31 cellular contexts compared by ENCODE assay signal in genomic region chr6:42424906-42425474, GRCh38. TPM values are rescaled to one million over a fixed set of nuclear protein-coding genes. Genes with fewer than 3 reads are reported as not detected.
DNase-seq lines count a peak whose midpoint lies in the region; ATAC-seq lines count a peak whose summit lies in the region.
"Had no signal": no experiment of that assay in that cellular context is flagged by ENCODE, and none has a peak within 500 bp of the region (broad histone marks: within the 10 kb centered on the region; RNA-seq: fewer than 3 reads in every experiment).

No MANE protein-coding gene starts in this region.

- CTCF ChIA-PET in CD4-positive, alpha-beta memory T cell (lab: Charles Lee; ENCODE audit: partially characterized antibody), result interaction anchor here (1.8 to 3.7 kb wide), 3 partner anchors 17 to 122 kb away, joined by 7 to 17 read pairs (median 15); no protein-coding TSS in a partner anchor

- H3K4me3 Mint-ChIP-seq in CD4-positive, CD25-positive, alpha-beta regulatory T cell, result peak overlapping the region in 2 of 4 donors; percentile 6 to 46
- H3K4me3 Mint-ChIP-seq in CD4-positive, alpha-beta memory T cell, result peak overlapping the region in 4 of 8 donors; percentile 0 to 40 (median 12)
- peak overlapping the region; percentile 16 for H3K4me3 Mint-ChIP-seq in activated T-helper 17 cell treated with anti-CD3 and anti-CD28 coated beads, Interleukin-2, amount 50 U/mL, for 72 hours
- H3K4me3 Mint-ChIP-seq: activated CD4-positive, alpha-beta T cell treated with anti-CD3 and anti-CD28 coated beads, Interleukin-2, amount 10 ng/mL, durations not matched to agents 7 days and 5 days; CD8-positive, alpha-beta T cell; WTC11 had no signal

- no peaks in the 10 kb centered on the region for H3K27me3 ChIP-seq in CD4-positive, CD25-positive, alpha-beta regulatory T cell (ENCODE audit: control insufficient read depth, insufficient read depth, low read length)
- H3K27me3 ChIP-seq in CD4-positive, alpha-beta memory T cell (ENCODE audit: insufficient read depth, low read length), result no peaks in the 10 kb centered on the region
- H3K27me3 ChIP-seq: heart left ventricle, MG63, SJCRH30, testis had no signal

- no peak for DNase-seq in CD4-positive, CD25-positive, alpha-beta regulatory T cell
- no peak for DNase-seq in CD4-positive, alpha-beta memory T cell
- no peak for DNase-seq in left colon
- no peak for DNase-seq in AG08396 (ENCODE audit: low spot score)
- DNase-seq in NCI-H128 (lab: John Stamatoyannopoulos, UW; ENCODE audit: unreplicated experiment), result no peak
- no peak for DNase-seq in kidney glomerular epithelial cell (lab: John Stamatoyannopoulos, UW)
- DNase-seq: activated CD4-positive, alpha-beta T cell treated with anti-CD3 and anti-CD28 coated beads, Interleukin-2, amount 10 ng/mL, durations not matched to agents 7 days and 5 days; activated naive CD4-positive, alpha-beta T cell treated with anti-CD3 and anti-CD28 coated beads, Interleukin-2, amount 50 U/mL, for 16 hours; amygdala; DMS 273 treated with DMSO at 0.1 percent for 48 hours; effector CD8-positive, alpha-beta T cell; heart left ventricle; KG1; kidney; lower lobe of right lung; MG63; NCI-H1105; NCI-H187 treated with DMSO at 0.1 percent for 48 hours; NCI-H2171; NCI-H82; SJCRH30; stimulated activated naive CD8-positive, alpha-beta T cell treated with anti-CD3 and anti-CD28 coated beads, Interleukin-15, Interleukin-2, amounts not matched to agents 100 U/mL and 50 U/mL, for 24 hours; SW 1271; T1000; testis had no signal

- H3K36me3 Mint-ChIP-seq in CD4-positive, CD25-positive, alpha-beta regulatory T cell, result peaks cover 12% of the 10 kb centered on the region
- peaks cover 6 to 8% of the 10 kb centered on the region in 2 donors for H3K36me3 Mint-ChIP-seq in CD4-positive, alpha-beta memory T cell
- H3K36me3 Mint-ChIP-seq in activated T-helper 17 cell treated with anti-CD3 and anti-CD28 coated beads, Interleukin-2, amount 50 U/mL, for 72 hours (ENCODE audit: low read depth), result peaks cover 14% of the 10 kb centered on the region

- ATAC-seq in CD4-positive, CD25-positive, alpha-beta regulatory T cell (ENCODE audit: low read depth in 2 of 2), result no peak
- peak; percentile 17 for ATAC-seq in activated T-helper 17 cell treated with anti-CD3 and anti-CD28 coated beads, Interleukin-2, amount 50 U/mL, for 72 hours (replicated peaks)
- ATAC-seq in left colon (peak; percentile 71), GM21529 (IDR thresholded peaks at IDR 0.05; ENCODE audit: unreplicated experiment) (no peak)
- ATAC-seq: CD8-positive, alpha-beta T cell; heart left ventricle; lower lobe of right lung; stimulated activated naive CD8-positive, alpha-beta T cell treated with anti-CD3 and anti-CD28 coated beads, Interleukin-15, Interleukin-2, amounts not matched to agents 100 U/mL and 50 U/mL, for 24 hours; WTC11 had no signal

- no peaks in the 10 kb centered on the region for H3K9me3 Mint-ChIP-seq in CD4-positive, CD25-positive, alpha-beta regulatory T cell
- no peaks in the 10 kb centered on the region for H3K9me3 Mint-ChIP-seq in CD4-positive, alpha-beta memory T cell
- H3K9me3 Mint-ChIP-seq in activated T-helper 17 cell treated with anti-CD3 and anti-CD28 coated beads, Interleukin-2, amount 50 U/mL, for 72 hours, result no peaks in the 10 kb centered on the region
- H3K9me3 Mint-ChIP-seq: activated CD4-positive, alpha-beta T cell treated with anti-CD3 and anti-CD28 coated beads, Interleukin-2, amount 10 ng/mL, durations not matched to agents 7 days and 5 days; activated T-helper 1 cell treated with anti-CD3 and anti-CD28 coated beads, Interleukin-12 subunit alpha, Interleukin-12 subunit beta, Interleukin-2, Interleukin-4 antibody, amounts not matched to agents 30 ng/mL and 10 ng/mL and 1 ng/mL, durations not matched to agents 14 hours and 24 hours and 36 hours; CD8-positive, alpha-beta T cell; WTC11 had no signal

- no peaks in the 10 kb centered on the region for H3K27me3 Mint-ChIP-seq in CD4-positive, CD25-positive, alpha-beta regulatory T cell
- no peaks in the 10 kb centered on the region for H3K27me3 Mint-ChIP-seq in CD4-positive, alpha-beta memory T cell
- H3K27me3 Mint-ChIP-seq in activated T-helper 17 cell treated with anti-CD3 and anti-CD28 coated beads, Interleukin-2, amount 50 U/mL, for 72 hours, result no peaks in the 10 kb centered on the region
- H3K27me3 Mint-ChIP-seq: activated CD4-positive, alpha-beta T cell treated with anti-CD3 and anti-CD28 coated beads, Interleukin-2, amount 10 ng/mL, durations not matched to agents 7 days and 5 days had no signal

- intact Hi-C loops in CD4-positive, alpha-beta memory T cell (cut with micrococcal nuclease), result loop anchor here (5.0 kb wide), 1 partner anchor 38 kb away; no protein-coding TSS in a partner anchor
- intact Hi-C loops in left colon (cut with DNase I, micrococcal nuclease), result no loop called here

- H3K27ac Mint-ChIP-seq in CD4-positive, CD25-positive, alpha-beta regulatory T cell, result peak overlapping the region in 2 of 3 donors; percentile 51 to 84
- H3K27ac Mint-ChIP-seq in CD4-positive, alpha-beta memory T cell, result peak overlapping the region in 4 of 7 donors; percentile 33 to 92 (median 60)
- no peak overlapping the region for H3K27ac Mint-ChIP-seq in activated T-helper 17 cell treated with anti-CD3 and anti-CD28 coated beads, Interleukin-2, amount 50 U/mL, for 72 hours
- H3K27ac Mint-ChIP-seq: activated CD4-positive, alpha-beta T cell treated with anti-CD3 and anti-CD28 coated beads, Interleukin-2, amount 10 ng/mL, durations not matched to agents 7 days and 5 days; CD8-positive, alpha-beta T cell had no signal

- no peaks in the 10 kb centered on the region for H3K9me3 ChIP-seq in CD4-positive, CD25-positive, alpha-beta regulatory T cell (ENCODE audit: control insufficient read depth in 2 of 2, low read length in 2 of 2)
- no peaks in the 10 kb centered on the region for H3K9me3 ChIP-seq in CD4-positive, alpha-beta memory T cell (ENCODE audit: control insufficient read depth in 1 of 2, low read length in 2 of 2)
- H3K9me3 ChIP-seq: heart left ventricle, lower lobe of right lung, MG63, SJCRH30, testis had no signal

- no peak overlapping the region for H3K27ac ChIP-seq in CD4-positive, CD25-positive, alpha-beta regulatory T cell (ENCODE audit: insufficient read depth, low read length, poor library complexity, severe bottlenecking)
- no peak overlapping the region for H3K27ac ChIP-seq in CD4-positive, alpha-beta memory T cell (ENCODE audit: low read depth, low read length)
- H3K27ac ChIP-seq: epithelial cell of prostate, heart left ventricle, lower lobe of right lung, SJCRH30, testis had no signal

- peaks cover 22 to 81% (median 57%) of the 10 kb centered on the region in 4 donors for H3K4me1 Mint-ChIP-seq in CD4-positive, CD25-positive, alpha-beta regulatory T cell
- peaks cover 59 to 83% (median 69%) of the 10 kb centered on the region in 4 donors for H3K4me1 Mint-ChIP-seq in CD4-positive, alpha-beta memory T cell
- H3K4me1 Mint-ChIP-seq in activated T-helper 17 cell treated with anti-CD3 and anti-CD28 coated beads, Interleukin-2, amount 50 U/mL, for 72 hours, result peaks cover 52% of the 10 kb centered on the region

- POLR2A ChIA-PET in CD4-positive, alpha-beta memory T cell (lab: Charles Lee; ENCODE audit: partially characterized antibody), result interaction anchor here (1.1 to 3.7 kb wide), 6 partner anchors 10 to 58 kb away, joined by 3 to 29 read pairs (median 6); partner anchors contain the start of gene TRERF1

- H3K4me3 ChIP-seq in CD4-positive, CD25-positive, alpha-beta regulatory T cell (ENCODE audit: low read depth, low read length), result no peak overlapping the region
- no peak overlapping the region for H3K4me3 ChIP-seq in CD4-positive, alpha-beta memory T cell (ENCODE audit: low read length in 2 of 2)
- H3K4me3 ChIP-seq: heart left ventricle, lower lobe of right lung, MG63, SJCRH30, testis had no signal

- no peaks in the 10 kb centered on the region for H3K36me3 ChIP-seq in CD4-positive, CD25-positive, alpha-beta regulatory T cell (ENCODE audit: control insufficient read depth, insufficient read depth, low read length)
- no peaks in the 10 kb centered on the region for H3K36me3 ChIP-seq in CD4-positive, alpha-beta memory T cell (ENCODE audit: insufficient read depth, low read length)
- H3K36me3 ChIP-seq: heart left ventricle, lower lobe of right lung, MG63, SJCRH30 had no signal

- H3K4me1 ChIP-seq in CD4-positive, CD25-positive, alpha-beta regulatory T cell (ENCODE audit: control insufficient read depth, insufficient read depth, low read length, poor library complexity, severe bottlenecking), result peaks cover 29% of the 10 kb centered on the region
- peaks cover 73% of the 10 kb centered on the region for H3K4me1 ChIP-seq in CD4-positive, alpha-beta memory T cell (ENCODE audit: insufficient read depth, low read length)
- H3K4me1 ChIP-seq: SJCRH30 had no signal

RNA-seq across cellular contexts. Expression of gene TRERF1, which starts 26.7 kb away (rescaled TPM):
- 55.7 TPM for total RNA-seq in CD4-positive, CD25-positive, alpha-beta regulatory T cell
- polyA plus RNA-seq in CD4-positive, CD25-positive, alpha-beta regulatory T cell, result 1 to 10 TPM; 2.3 to 4.9 (median 4.2) TPM
- total RNA-seq in CD4-positive, alpha-beta memory T cell, result 10 to 100 TPM; 25.9 to 28.3 TPM
- 1 to 10 TPM; 1.1 to 8.8 TPM for polyA plus RNA-seq in CD4-positive, alpha-beta memory T cell
- 10 to 100 TPM; 16.6 to 32.4 TPM for total RNA-seq in activated T-helper 17 cell treated with anti-CD3 and anti-CD28 coated beads, Interleukin-2, amount 50 U/mL, for 72 hours
- 1 to 10 TPM; 2.3 to 4.0 TPM for total RNA-seq in left colon

Comparison
In these comparisons a context has a peak if more than half of its experiments do, and no peak if none do; other contexts are left out.
1. ATAC-seq: peak in activated T-helper 17 cell treated with anti-CD3 and anti-CD28 coated beads, Interleukin-2, amount 50 U/mL, for 72 hours (single experiment) and left colon (single experiment); none in CD4-positive, CD25-positive, alpha-beta regulatory T cell (0 of 2) and GM21529 (single experiment).